ENCODE assay signal across 9 cellular contexts in the genomic region with DNA sequence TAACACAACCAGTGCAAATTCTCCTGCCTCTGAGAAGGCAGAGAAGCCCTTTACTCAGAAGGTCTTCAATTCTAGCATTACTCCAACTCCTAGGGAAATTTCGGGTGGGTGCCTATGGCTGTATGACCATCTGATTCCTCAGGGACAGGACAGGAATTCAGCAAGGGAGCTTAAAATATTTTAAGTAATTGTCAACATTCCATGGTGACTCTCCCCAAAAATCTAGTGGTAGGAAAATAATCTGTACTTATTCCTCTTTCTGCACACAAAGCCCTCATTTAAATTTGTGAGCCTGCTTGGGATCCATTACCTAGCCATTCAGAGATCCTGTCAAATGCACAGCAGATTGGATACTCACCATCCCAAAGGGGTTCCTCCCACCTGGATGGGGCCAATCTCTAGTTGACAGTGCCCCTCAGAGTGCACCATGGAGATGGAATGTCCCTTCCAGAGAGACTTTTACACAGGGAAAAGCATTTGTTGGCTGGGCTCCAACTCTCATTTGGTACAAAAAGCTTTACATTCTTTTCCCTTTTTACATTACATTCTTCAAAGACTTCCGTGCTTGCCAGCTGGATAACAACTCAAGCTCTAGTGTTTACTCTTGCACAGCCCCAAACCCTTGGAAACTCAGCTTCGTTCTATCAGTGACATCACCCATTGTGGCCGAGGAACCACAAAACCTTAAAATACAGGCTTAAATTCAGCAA. TPM values are rescaled to one million over a fixed set of nuclear protein-coding genes. Genes with fewer than 3 reads are reported as not detected.
DNase-seq lines count a peak whose midpoint lies in the region; TF ChIP-seq lines count a peak whose summit lies in the region.
"Had no signal": no experiment of that assay in that cellular context is flagged by ENCODE, and none has a peak within 500 bp of the region (broad histone marks: within the 10 kb centered on the region; RNA-seq: fewer than 3 reads in every experiment).

No MANE protein-coding gene starts in this region.

- TF ChIP-seq POLR2A in Peyer's patch (IDR thresholded peaks at IDR 0.05), result no peak

- H3K4me1 Mint-ChIP-seq in osteocyte (ENCODE audit: unreplicated experiment), result peaks cover 55% of the 10 kb centered on the region

- H3K4me3 ChIP-seq in cardiac fibroblast (replicated peaks in 1 of 2; ENCODE audit: low read depth in 2 of 2, low read length in 2 of 2) (no peak overlapping the region), Peyer's patch (no peak overlapping the region)

- peak overlapping the region; percentile 26 for H3K4me3 Mint-ChIP-seq in osteocyte (ENCODE audit: unreplicated experiment)

- peak; percentile 53 for DNase-seq in HCEC 1CT
- DNase-seq in cardiac fibroblast (ENCODE audit: low read depth in 2 of 2), result peak; percentile 91 to 92
- DNase-seq in osteocyte (ENCODE audit: extremely low spot score, unreplicated experiment), result no peak
- no peak for DNase-seq in activated naive CD4-positive, alpha-beta T cell (lab: John Stamatoyannopoulos, UW)
- DNase-seq in Peyer's patch, result no peak
- no peak for DNase-seq in NK-92 treated with Interleukin-12 subunit alpha and Interleukin-12 subunit beta, amount 100 ng/mL, for 24 hours (lab: John Stamatoyannopoulos, UW)
- DNase-seq: activated effector memory CD4-positive, alpha-beta T cell treated with Interleukin-2 at 50 U/mL for 16 hours; stimulated activated CD4-positive, alpha-beta T cell treated with anti-CD3 and anti-CD28 coated beads, Interleukin-2, amount 100 ng/mL, for 48 hours; T-helper 2 cell had no signal

- H3K27me3 Mint-ChIP-seq in osteocyte (ENCODE audit: unreplicated experiment), result no peaks in the 10 kb centered on the region

- no peaks in the 10 kb centered on the region for H3K9me3 Mint-ChIP-seq in osteocyte (ENCODE audit: unreplicated experiment)

- H3K4me1 ChIP-seq in Peyer's patch, result peaks cover 0 to 36% (median 10%) of the 10 kb centered on the region in 4 donors

- H3K27ac Mint-ChIP-seq in osteocyte (ENCODE audit: unreplicated experiment), result peak overlapping the region; percentile 70

- H3K36me3 ChIP-seq in Peyer's patch, result peaks cover 0 to 21% (median 0%) of the 10 kb centered on the region in 3 donors

- peaks cover 12% of the 10 kb centered on the region for H3K36me3 Mint-ChIP-seq in osteocyte (ENCODE audit: unreplicated experiment)

- no peaks in the 10 kb centered on the region for H3K27me3 ChIP-seq in Peyer's patch

- TF ChIP-seq CTCF in cardiac fibroblast (IDR thresholded peaks at IDR 0.05; ENCODE audit: low read depth, low read length) (no peak), osteocyte (IDR thresholded peaks at IDR 0.05) (no peak), Peyer's patch (IDR thresholded peaks at IDR 0.05) (no peak)

- peak overlapping the region in 1 of 4 donors; percentile 1 for H3K27ac ChIP-seq in Peyer's patch

- no peaks in the 10 kb centered on the region for H3K9me3 ChIP-seq in Peyer's patch

RNA-seq across cellular contexts. Expression of gene TMEM150A, which starts 3.1 kb away (rescaled TPM):
- total RNA-seq in osteocyte (18.2 and 20.8 TPM in 2 replicates), Peyer's patch (10 to 100 TPM in 2 of 4 donors, 1 to 10 TPM in 2; 7.5 to 24.0 (median 15.5) TPM)

RNA-seq across cellular contexts. Expression of gene C2orf68, which starts 6.3 kb away (rescaled TPM):
- total RNA-seq in osteocyte (40.8 and 45.1 TPM in 2 replicates), Peyer's patch (10 to 100 TPM; 20.5 to 34.0 (median 25.9) TPM)

RNA-seq across cellular contexts. Expression of gene RNF181, which starts 10.0 kb away (rescaled TPM):
- total RNA-seq in osteocyte, result 77.2 and 77.3 TPM in 2 replicates
- total RNA-seq in Peyer's patch, result 100 to 1,000 TPM in 3 of 4 donors, 10 to 100 TPM in 1; 73.4 to 182 (median 134) TPM

RNA-seq across cellular contexts. Expression of gene USP39, which starts 10.4 kb away (rescaled TPM):
- 44.0 and 50.9 TPM in 2 replicates for total RNA-seq in osteocyte
- 100 to 1,000 TPM in 1 of 4 donors, 10 to 100 TPM in 3; 49.2 to 116 (median 64.6) TPM for total RNA-seq in Peyer's patch

RNA-seq across cellular contexts. Expression of gene VAMP5, which starts 21.3 kb away (rescaled TPM):
- total RNA-seq in osteocyte (not detected in 2 replicates), Peyer's patch (10 to 100 TPM in 3 of 4 donors, 1 to 10 TPM in 1; 6.5 to 18.2 (median 16.0) TPM)

Comparison
In these comparisons a context has a peak if more than half of its experiments do, and no peak if none do; other contexts are left out.
1. DNase-seq: peak in HCEC 1CT (single experiment) and cardiac fibroblast (2 of 2); none in osteocyte (single experiment), activated naive CD4-positive, alpha-beta T cell (0 of 4), Peyer's patch (0 of 3) and NK-92 treated with Interleukin-12 subunit alpha and Interleukin-12 subunit beta, amount 100 ng/mL, for 24 hours (single experiment).